33 cellular contexts compared by ENCODE assay signal in the genomic region with DNA sequence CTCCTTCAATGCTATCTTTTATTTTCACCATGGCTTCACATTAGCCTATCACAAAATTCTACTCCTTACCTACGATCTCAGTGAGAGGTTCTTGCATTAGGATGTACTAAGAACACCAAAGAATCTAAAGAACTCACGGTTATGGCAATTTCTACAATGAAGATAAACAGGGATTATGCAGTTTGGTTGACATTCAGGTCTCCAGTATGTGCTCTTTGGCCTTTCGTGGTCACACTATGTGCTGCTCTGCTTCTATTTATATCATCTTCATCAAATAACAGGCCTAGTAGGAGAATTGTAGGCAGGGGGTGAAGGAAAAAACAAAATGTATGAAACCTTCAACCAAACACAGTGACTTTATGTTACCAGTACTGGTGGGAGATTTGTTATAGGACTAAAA.
"Had no signal": no experiment of that assay in that cellular context is flagged by ENCODE, and none has a peak within 500 bp of the region (broad histone marks: within the 10 kb centered on the region; RNA-seq: fewer than 3 reads in every experiment).

No MANE protein-coding gene starts in this region.

- FAIRE-seq: astrocyte, bronchial epithelial cell had no signal

- ATAC-seq: activated naive CD4-positive, alpha-beta T cell treated with anti-CD3 and anti-CD28 coated beads, Interleukin-2, amount 50 U/mL, for 72 hours; activated naive CD8-positive, alpha-beta T cell treated with anti-CD3 and anti-CD28 coated beads, Interleukin-2, amount 50 U/mL, for 24 hours; activated T-cell treated with anti-CD3 and anti-CD28 coated beads, Interleukin-2, amount 50 U/mL, for 4 hours; activated T-cell treated with anti-CD3 and anti-CD28 coated beads, Interleukin-2, amount 50 U/mL, for 72 hours; activated T-helper 17 cell treated with anti-CD3 and anti-CD28 coated beads, Interleukin-2, amount 50 U/mL, for 72 hours; body of pancreas had no signal

- H3K27me3 ChIP-seq: adrenal gland, ascending aorta, body of pancreas, brain microvascular endothelial cell, breast epithelium, cardiac muscle cell had no signal

- DNase-seq: activated effector memory CD4-positive, alpha-beta T cell treated with anti-CD3 and anti-CD28 coated beads, Interleukin-2, amount 50 U/mL, for 16 hours; activated effector memory CD4-positive, alpha-beta T cell treated with Interleukin-2 at 50 U/mL for 16 hours; activated gamma-delta T cell; activated gamma-delta T cell treated with Interleukin-2 at 50 U/mL for 16 hours; activated naive CD4-positive, alpha-beta T cell; activated naive CD4-positive, alpha-beta T cell treated with anti-CD3 and anti-CD28 coated beads for 36 hours; activated naive CD4-positive, alpha-beta T cell treated with anti-CD3 and anti-CD28 coated beads, Interleukin-2, amount 10 ng/mL, durations not matched to agents 7 days and 5 days; activated naive CD4-positive, alpha-beta T cell treated with anti-CD3 and anti-CD28 coated beads, Interleukin-2, amount 50 U/mL, for 16 hours; activated naive CD4-positive, alpha-beta T cell treated with Interleukin-2 at 50 U/mL for 16 hours; activated naive CD8-positive, alpha-beta T cell treated with anti-CD3 and anti-CD28 coated beads for 36 hours; activated naive CD8-positive, alpha-beta T cell treated with anti-CD3 and anti-CD28 coated beads, Interleukin-2, amount 10 ng/mL, durations not matched to agents 7 days and 5 days; activated naive CD8-positive, alpha-beta T cell treated with anti-CD3 and anti-CD28 coated beads, Interleukin-2, amount 50 U/mL, for 24 hours; activated T-cell treated with anti-CD3 and anti-CD28 coated beads, Interleukin-2, amount 50 U/mL, for 24 hours; activated T-cell treated with anti-CD3 and anti-CD28 coated beads, Interleukin-2, amount 50 U/mL, for 4 hours; activated T-cell treated with anti-CD3 and anti-CD28 coated beads, Interleukin-2, amount 50 U/mL, for 48 hours; activated T-cell treated with anti-CD3 and anti-CD28 coated beads, Interleukin-2, amount 50 U/mL, for 72 hours; adrenal gland; amniotic stem cell; amygdala; anterior cingulate cortex; aorta; body of pancreas; caudate nucleus; central memory CD4-positive, alpha-beta T cell; cerebellar nuclear complex had no signal

- H3K4me3 ChIP-seq: adrenal gland, ascending aorta, body of pancreas, breast epithelium, cardiac muscle cell had no signal

- H3K36me3 ChIP-seq: adrenal gland, ascending aorta, brain microvascular endothelial cell, breast epithelium, cardiac muscle cell had no signal

- H3K27ac ChIP-seq: adrenal gland, ascending aorta, body of pancreas, brain microvascular endothelial cell, breast epithelium, cardiac muscle cell had no signal

- H3K4me1 ChIP-seq: adrenal gland, ascending aorta, breast epithelium had no signal

- H3K9me3 ChIP-seq: adrenal gland, ascending aorta, body of pancreas, breast epithelium had no signal
